ENCODE assay signal across 1 cellular context in the genomic region with DNA sequence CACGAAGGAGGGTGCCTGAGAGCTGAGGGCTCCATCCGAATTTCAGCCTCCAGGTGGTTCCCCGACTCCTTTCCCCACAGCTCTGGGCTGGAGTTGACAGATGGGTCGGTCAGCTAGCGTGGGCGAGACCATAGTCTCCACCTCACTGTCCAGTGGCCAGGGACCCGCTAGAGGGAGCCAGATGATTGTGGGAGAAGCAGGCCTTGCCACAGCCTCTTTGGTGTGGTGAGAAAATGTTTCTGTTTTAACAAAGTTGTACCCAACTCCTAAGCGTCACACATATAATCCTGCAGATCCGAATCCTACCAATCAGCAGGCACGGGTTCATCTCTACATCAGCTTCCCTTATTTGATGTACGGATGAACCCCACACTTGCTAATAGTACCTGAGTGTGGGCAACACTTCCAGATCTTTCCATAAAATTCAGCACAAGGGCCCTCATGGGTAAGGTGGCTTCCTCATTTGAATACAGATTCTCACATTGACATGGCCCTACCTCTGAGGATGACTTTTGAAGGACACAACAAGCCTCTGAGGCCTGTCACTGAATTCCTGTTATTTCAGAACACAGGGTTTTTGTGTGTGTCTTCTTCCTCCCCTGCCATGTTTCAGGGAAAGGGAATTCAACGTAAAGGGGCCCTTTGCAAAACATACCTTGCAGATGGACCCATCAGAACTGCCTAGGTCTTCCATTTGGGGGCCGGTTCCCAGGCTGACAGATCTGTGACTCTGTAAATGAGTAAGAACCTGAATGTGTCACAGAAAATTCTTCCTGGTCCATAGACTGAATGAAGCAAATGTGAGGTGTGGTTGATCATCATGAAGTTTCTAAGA.
TF ChIP-seq lines count a peak whose summit lies in the region.

No MANE protein-coding gene starts in this region.

TF ChIP-seq in H1, 55 proteins besides CTCF, POLR2A, EP300 and RAD21:
- TF ChIP-seq YY1 (IDR thresholded peaks at IDR 0.05; ENCODE audit: low read depth, low read length) (peak; percentile 51; the same call in 1 of the 2 replicates), RNF2 (IDR thresholded peaks at IDR 0.05; ENCODE audit: borderline replicate concordance, low read depth, low read length, missing control alignments, poor library complexity, severe bottlenecking) (no peak), HDAC6 (IDR thresholded peaks at IDR 0.05; ENCODE audit: low read depth, low read length) (no peak), SIN3A (conservative IDR thresholded peaks at IDR 0.05 in 1 of 2, IDR thresholded peaks at IDR 0.05 in 1 of 2; ENCODE audit: low read depth in 1 of 2, low read length in 2 of 2) (peak in 1 of 2 experiments; percentile 86; a peak in 2 of 4 replicates), CREB1 (IDR thresholded peaks at IDR 0.05) (0 out of 2 replicates have a peak, but pooled peaks have one; percentile 23), CBX8 (IDR thresholded peaks at IDR 0.05; ENCODE audit: borderline replicate concordance, low read depth, low read length) (no peak), EGR1 (IDR thresholded peaks at IDR 0.05; ENCODE audit: borderline replicate concordance, low read depth, low read length) (peak; percentile 97), NRF1 (IDR thresholded peaks at IDR 0.05; ENCODE audit: low read depth, low read length) (no peak), HDAC2 (IDR thresholded peaks at IDR 0.05; ENCODE audit: borderline replicate concordance in 1 of 2, low read depth in 2 of 2, low read length in 2 of 2) (peak in 1 of 2 experiments; percentile 67; a peak in 1 of 4 replicates), JUN (IDR thresholded peaks at IDR 0.05; ENCODE audit: low read depth, low read length) (no peak), EZH2 (IDR thresholded peaks at IDR 0.05; ENCODE audit: low read depth, low read length, severe bottlenecking) (no peak), SIX5 (IDR thresholded peaks at IDR 0.05; ENCODE audit: low read depth, low read length) (no peak), RFX5 (IDR thresholded peaks at IDR 0.05; ENCODE audit: borderline replicate concordance, low read depth, low read length) (no peak), JUND (IDR thresholded peaks at IDR 0.05; ENCODE audit: low read length) (peak; percentile 64; the same call in 1 of the 2 replicates), BACH1 (IDR thresholded peaks at IDR 0.05; ENCODE audit: low read length) (0 out of 2 replicates have a peak, but pooled peaks have one; percentile 23), KDM1A (IDR thresholded peaks at IDR 0.05; ENCODE audit: borderline replicate concordance, low read length) (no peak), TAF7 (optimal IDR thresholded peaks at IDR 0.05; ENCODE audit: borderline replicate concordance, low read depth, low read length) (no peak), BRCA1 (IDR thresholded peaks at IDR 0.05; ENCODE audit: low read depth, low read length) (no peak), ZNF274 (IDR thresholded peaks at IDR 0.05; ENCODE audit: borderline replicate concordance, extremely low read depth, low read length) (no peak), TEAD4 (IDR thresholded peaks at IDR 0.05; ENCODE audit: low read depth, low read length) (peak; percentile 62), TCF12 (IDR thresholded peaks at IDR 0.05; ENCODE audit: low read depth, low read length) (peak; percentile 39; the same call in 1 of the 2 replicates), SAP30 (IDR thresholded peaks at IDR 0.05; ENCODE audit: insufficient read depth, insufficient replicate concordance, low read length) (no peak)
- TF ChIP-seq, protein P1, sequence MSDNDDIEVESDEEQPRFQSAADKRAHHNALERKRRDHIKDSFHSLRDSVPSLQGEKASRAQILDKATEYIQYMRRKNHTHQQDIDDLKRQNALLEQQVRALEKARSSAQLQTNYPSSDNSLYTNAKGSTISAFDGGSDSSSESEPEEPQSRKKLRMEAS (IDR thresholded peaks at IDR 0.05): peak; percentile 24; the same call in 1 of the 2 replicates
